In the genomic region with DNA sequence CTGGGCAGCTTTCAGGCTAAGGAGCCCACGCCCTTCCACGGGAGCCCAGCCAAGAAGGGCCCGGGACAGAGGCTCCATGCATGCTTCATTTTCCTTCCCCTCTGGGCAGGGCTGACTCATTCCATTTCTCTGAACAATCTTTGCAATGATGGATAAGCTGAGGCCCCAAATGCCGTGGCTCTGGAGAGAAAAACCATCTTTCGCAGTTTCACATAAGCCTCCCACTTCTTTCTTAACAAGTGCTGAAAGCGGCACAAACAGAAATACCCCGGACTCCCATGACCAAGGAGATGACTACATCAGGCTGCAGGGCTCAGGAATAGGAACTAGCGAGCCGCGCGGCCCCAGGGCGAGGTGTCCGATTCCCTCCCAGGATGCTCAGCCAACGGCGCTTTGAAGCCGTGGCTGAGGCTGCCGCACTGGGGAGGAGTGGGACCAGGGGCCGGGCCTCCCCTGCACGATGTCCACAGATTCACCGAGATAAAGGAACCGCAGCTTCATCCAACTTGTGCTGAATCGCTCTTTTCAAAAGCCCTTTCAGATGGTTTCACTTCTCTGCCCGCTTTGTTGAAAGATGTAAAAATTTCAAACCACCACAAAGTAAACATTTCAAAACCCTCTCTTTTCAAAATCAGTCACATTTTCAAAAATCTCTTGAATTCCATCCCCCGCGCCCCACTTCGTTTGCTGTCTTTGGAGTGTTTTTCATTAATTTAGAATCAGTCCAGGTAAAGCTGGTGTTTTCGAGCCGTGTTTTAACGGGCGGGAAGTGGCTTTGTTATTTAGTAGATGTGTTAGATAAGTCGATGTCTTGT, we compare ENCODE assay signal across 8 cellular contexts.
DNase-seq lines count a peak whose midpoint lies in the region; ATAC-seq and TF ChIP-seq lines count a peak whose summit lies in the region.

No MANE protein-coding gene starts in this region.

- no peaks in the 10 kb centered on the region for H3K36me3 Mint-ChIP-seq in activated naive CD8-positive, alpha-beta T cell treated with anti-CD3 and anti-CD28 coated beads, Interleukin-2, amount 10 ng/mL, durations not matched to agents 7 days and 5 days

- H3K27me3 Mint-ChIP-seq in activated naive CD8-positive, alpha-beta T cell treated with anti-CD3 and anti-CD28 coated beads, Interleukin-2, amount 10 ng/mL, durations not matched to agents 7 days and 5 days: peaks cover 60% of the 10 kb centered on the region

- H3K27me3 ChIP-seq in NT2/D1 (ENCODE audit: insufficient read depth, insufficient read length) (peaks cover 43% of the 10 kb centered on the region), skeletal muscle satellite cell (ENCODE audit: control insufficient read depth, insufficient read depth, low read length) (peaks cover 58% of the 10 kb centered on the region)

- H3K4me1 ChIP-seq in NT2/D1 (ENCODE audit: insufficient read depth, insufficient read length) (peaks cover 18% of the 10 kb centered on the region), skeletal muscle satellite cell (ENCODE audit: control insufficient read depth, insufficient read depth, low read length) (peaks cover 10% of the 10 kb centered on the region)

- H3K9me3 Mint-ChIP-seq in activated naive CD8-positive, alpha-beta T cell treated with anti-CD3 and anti-CD28 coated beads, Interleukin-2, amount 10 ng/mL, durations not matched to agents 7 days and 5 days: no peaks in the 10 kb centered on the region

- H3K4me3 ChIP-seq in NT2/D1 (ENCODE audit: insufficient read length, low read depth) (peak overlapping the region; percentile 3), skeletal muscle satellite cell (ENCODE audit: low read length) (peak overlapping the region; percentile 43)

- H3K4me3 Mint-ChIP-seq in activated naive CD8-positive, alpha-beta T cell treated with anti-CD3 and anti-CD28 coated beads, Interleukin-2, amount 10 ng/mL, durations not matched to agents 7 days and 5 days: peak overlapping the region; percentile 85

- DNase-seq in AG08396 (ENCODE audit: low spot score) (peak; percentile 88), GM20000 (ENCODE audit: low spot score) (peak; percentile 59), NT2/D1 (ENCODE audit: low read depth, low spot score) (no peak), hepatic stellate cell (ENCODE audit: low spot score) (peak; percentile 86)
- DNase-seq in activated naive CD8-positive, alpha-beta T cell treated with anti-CD3 and anti-CD28 coated beads, Interleukin-2, amount 10 ng/mL, durations not matched to agents 7 days and 5 days: peak; percentile 62

- ATAC-seq in activated naive CD8-positive, alpha-beta T cell treated with anti-CD3 and anti-CD28 coated beads, Interleukin-2, amount 10 ng/mL, durations not matched to agents 7 days and 5 days (ENCODE audit: low read depth): peak; percentile 63
- ATAC-seq in HG03280 (IDR thresholded peaks at IDR 0.05; ENCODE audit: unreplicated experiment) (no peak), HG03378 (IDR thresholded peaks at IDR 0.05; ENCODE audit: unreplicated experiment) (no peak)

- H3K4me1 Mint-ChIP-seq in activated naive CD8-positive, alpha-beta T cell treated with anti-CD3 and anti-CD28 coated beads, Interleukin-2, amount 10 ng/mL, durations not matched to agents 7 days and 5 days: peaks cover 15% of the 10 kb centered on the region

- POLR2A ChIA-PET in activated naive CD8-positive, alpha-beta T cell treated with anti-CD3 and anti-CD28 coated beads, Interleukin-2, amount 10 ng/mL, durations not matched to agents 7 days and 5 days (lab: Charles Lee): interaction anchor here (0.7 kb wide), 1 partner anchor 117 kb away, joined by 3 read pairs; no protein-coding TSS in a partner anchor

- H3K9ac ChIP-seq in NT2/D1 (ENCODE audit: insufficient read length, low read depth): peak overlapping the region; percentile 47
- peak overlapping the region; percentile 20 for H3K9ac ChIP-seq in skeletal muscle satellite cell (ENCODE audit: low read depth, low read length)

- H3K9me3 ChIP-seq in NT2/D1 (ENCODE audit: insufficient read depth, low read length) (no peaks in the 10 kb centered on the region), skeletal muscle satellite cell (replicated peaks; ENCODE audit: low read length) (no peaks in the 10 kb centered on the region)

- no peaks in the 10 kb centered on the region for H3K36me3 ChIP-seq in NT2/D1 (ENCODE audit: insufficient read depth, insufficient read length, low read length)
- H3K36me3 ChIP-seq in skeletal muscle satellite cell (ENCODE audit: insufficient read depth, low read length): no peaks in the 10 kb centered on the region

- peak overlapping the region; percentile 68 for H3K27ac Mint-ChIP-seq in activated naive CD8-positive, alpha-beta T cell treated with anti-CD3 and anti-CD28 coated beads, Interleukin-2, amount 10 ng/mL, durations not matched to agents 7 days and 5 days

- no peak for TF ChIP-seq CTCF in GM20000 (IDR thresholded peaks at IDR 0.05; ENCODE audit: extremely low read depth, missing control alignments)

- peak overlapping the region; percentile 71 for H3K4me2 ChIP-seq in skeletal muscle satellite cell (ENCODE audit: low read length)
